Comparison of ENCODE assay signal across 11 cellular contexts in the genomic region with DNA sequence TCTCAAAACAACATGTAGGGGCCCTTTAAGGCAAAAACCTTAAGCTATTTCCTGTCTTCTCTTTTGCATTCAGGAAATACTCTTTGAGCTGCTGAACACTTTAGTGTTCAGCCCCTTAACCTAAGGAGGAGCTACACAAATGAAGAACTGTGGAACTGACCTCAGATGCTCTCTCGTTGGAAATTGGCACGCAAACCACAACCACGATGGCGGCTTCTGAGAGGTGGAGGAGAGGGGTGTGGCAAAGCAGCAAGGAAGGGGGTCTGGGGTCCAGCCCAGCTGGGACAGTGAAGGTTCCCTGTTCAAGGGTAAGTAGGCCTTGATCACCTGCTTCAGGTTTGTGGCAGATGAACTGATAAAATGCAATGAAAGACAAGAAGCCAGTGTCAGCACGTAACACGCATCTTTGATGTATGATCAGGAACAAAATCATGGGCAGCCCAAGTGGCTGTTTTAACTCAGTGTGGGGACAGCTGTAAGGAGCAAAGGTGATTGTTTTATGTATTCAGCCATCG.
DNase-seq lines count a peak whose midpoint lies in the region; ATAC-seq and TF ChIP-seq lines count a peak whose summit lies in the region.
"Had no signal": no experiment of that assay in that cellular context is flagged by ENCODE, and none has a peak within 500 bp of the region (broad histone marks: within the 10 kb centered on the region; RNA-seq: fewer than 3 reads in every experiment).

No MANE protein-coding gene starts in this region.

- H3K27ac ChIP-seq in BLaER1 treated with 17β-estradiol and CSF1 and Interleukin-3, amounts not matched to agents 10 nM and 100 nM, result peak overlapping the region in 10 of 11 experiments; percentile 24 to 71 (median 62); a peak in 18 of 22 replicates
- H3K27ac ChIP-seq in smooth muscle cell (ENCODE audit: low read depth) (no peak overlapping the region), testis (no peak overlapping the region)
- H3K27ac ChIP-seq: GM23248 had no signal

- H3K4me2 ChIP-seq in BLaER1 treated with 17β-estradiol and CSF1 and Interleukin-3, amounts not matched to agents 10 nM and 100 nM, result peak overlapping the region; percentile 69 to 94 (median 84)
- no peak overlapping the region for H3K4me2 ChIP-seq in smooth muscle cell

- no peak for TF ChIP-seq CTCF in NB4 (IDR thresholded peaks at IDR 0.05; ENCODE audit: low read depth, low read length)
- TF ChIP-seq CTCF in smooth muscle cell (IDR thresholded peaks at IDR 0.05; ENCODE audit: borderline replicate concordance, insufficient read depth, poor library complexity, severe bottlenecking), result no peak
- no peak for TF ChIP-seq CTCF in testis (IDR thresholded peaks at IDR 0.05)

- peak overlapping the region; percentile 96 for H3K4me3 Mint-ChIP-seq in natural killer cell treated with Interleukin-12 subunit alpha and Interleukin-12 subunit beta and Interleukin-15 and Interleukin-18, amount 100 ng/mL, for 72 hours

- DNase-seq in NB4 (ENCODE audit: low read depth) (peak; percentile 84), activated T-cell treated with anti-CD3 and anti-CD28 coated beads for 1 hour (ENCODE audit: low read depth) (peak; percentile 40), DMS153 treated with DMSO at 0.1 percent for 48 hours (lab: John Stamatoyannopoulos, UW; ENCODE audit: unreplicated experiment) (no peak), smooth muscle cell (lab: John Stamatoyannopoulos, UW; ENCODE audit: unreplicated experiment) (no peak), C1 segment of cervical spinal cord (lab: John Stamatoyannopoulos, UW) (no peak), testis (no peak)
- DNase-seq in natural killer cell treated with Interleukin-12 subunit alpha and Interleukin-12 subunit beta and Interleukin-15 and Interleukin-18, amount 100 ng/mL, for 72 hours (ENCODE audit: low spot score), result peak; percentile 68
- DNase-seq: aorta, GM23248, NCI-H1436 treated with DMSO at 0.1 percent for 48 hours had no signal

- peaks cover 9% of the 10 kb centered on the region for H3K9me3 Mint-ChIP-seq in natural killer cell treated with Interleukin-12 subunit alpha and Interleukin-12 subunit beta and Interleukin-15 and Interleukin-18, amount 100 ng/mL, for 72 hours

- WGBS in smooth muscle cell (ENCODE audit: low lambda C conversion rate), result 88% methylated on average over 7 of the region's 7 CpGs
- 55 to 61% methylated on average over 7 of the region's 7 CpGs for WGBS in testis, 2 donors

- H3K4me1 ChIP-seq in BLaER1 treated with 17β-estradiol and CSF1 and Interleukin-3, amounts not matched to agents 10 nM and 100 nM, result peaks cover 17 to 32% (median 25%) of the 10 kb centered on the region in 10 experiments
- H3K4me1 ChIP-seq in smooth muscle cell (ENCODE audit: low read depth) (no peaks in the 10 kb centered on the region), testis (no peaks in the 10 kb centered on the region)

- no peaks in the 10 kb centered on the region for H3F3A ChIP-seq in smooth muscle cell (ENCODE audit: low read depth)

- H4K20me1 ChIP-seq in BLaER1 treated with 17β-estradiol and CSF1 and Interleukin-3, amounts not matched to agents 10 nM and 100 nM, result no peaks in the 10 kb centered on the region
- no peaks in the 10 kb centered on the region for H4K20me1 ChIP-seq in smooth muscle cell (ENCODE audit: low read depth)

- peak overlapping the region; percentile 96 to 97 for H3K27ac Mint-ChIP-seq in natural killer cell treated with Interleukin-12 subunit alpha and Interleukin-12 subunit beta and Interleukin-15 and Interleukin-18, amount 100 ng/mL, for 72 hours

- ATAC-seq in natural killer cell treated with Interleukin-12 subunit alpha and Interleukin-12 subunit beta and Interleukin-15 and Interleukin-18, amount 100 ng/mL, for 72 hours, result peak; percentile 90 to 94

- H3K4me3 ChIP-seq in BLaER1 treated with 17β-estradiol and CSF1 and Interleukin-3, amounts not matched to agents 10 nM and 100 nM, result peak overlapping the region in 7 of 10 experiments; percentile 13 to 56 (median 43); a peak in 14 of 20 replicates
- H3K4me3 ChIP-seq in NB4 (ENCODE audit: low read depth, low read length) (no peak overlapping the region), smooth muscle cell (no peak overlapping the region), testis (no peak overlapping the region)
- H3K4me3 ChIP-seq: GM23248 had no signal

- H3K27me3 ChIP-seq in BLaER1 treated with 17β-estradiol and CSF1 and Interleukin-3, amounts not matched to agents 10 nM and 100 nM, result no peaks in the 10 kb centered on the region
- no peaks in the 10 kb centered on the region for H3K27me3 ChIP-seq in smooth muscle cell (ENCODE audit: low read depth)
- H3K27me3 ChIP-seq in testis, result no peaks in the 10 kb centered on the region

- peaks cover 37 to 39% of the 10 kb centered on the region in 2 donors for H3K4me1 Mint-ChIP-seq in natural killer cell treated with Interleukin-12 subunit alpha and Interleukin-12 subunit beta and Interleukin-15 and Interleukin-18, amount 100 ng/mL, for 72 hours (ENCODE audit: low read depth in 2 of 2)

- H2AFZ ChIP-seq in smooth muscle cell (ENCODE audit: low read depth), result no peak overlapping the region
- H2AFZ ChIP-seq: GM23248 had no signal

- intact Hi-C loops in testis (cut with DNase I; ENCODE audit: low total_unique reads), result no loop called here

- H3K36me3 ChIP-seq in BLaER1 treated with 17β-estradiol and CSF1 and Interleukin-3, amounts not matched to agents 10 nM and 100 nM, result no peaks in the 10 kb centered on the region
- H3K36me3 ChIP-seq in smooth muscle cell (ENCODE audit: low read depth), result no peaks in the 10 kb centered on the region
- no peaks in the 10 kb centered on the region for H3K36me3 ChIP-seq in testis (ENCODE audit: low read depth, missing control alignments)

- peaks cover 9 to 27% (median 15%) of the 10 kb centered on the region in 11 experiments; a peak in 17 of 22 replicates for H3K9me3 ChIP-seq in BLaER1 treated with 17β-estradiol and CSF1 and Interleukin-3, amounts not matched to agents 10 nM and 100 nM (replicated peaks in 1 of 11)
- H3K9me3 ChIP-seq in smooth muscle cell (replicated peaks; ENCODE audit: low read depth) (no peaks in the 10 kb centered on the region), testis (no peaks in the 10 kb centered on the region)

- H3K36me3 Mint-ChIP-seq in natural killer cell treated with Interleukin-12 subunit alpha and Interleukin-12 subunit beta and Interleukin-15 and Interleukin-18, amount 100 ng/mL, for 72 hours, result peaks cover 24% of the 10 kb centered on the region

- H3K79me2 ChIP-seq in smooth muscle cell (ENCODE audit: low read depth), result no peaks in the 10 kb centered on the region

- H3K27me3 Mint-ChIP-seq in natural killer cell treated with Interleukin-12 subunit alpha and Interleukin-12 subunit beta and Interleukin-15 and Interleukin-18, amount 100 ng/mL, for 72 hours, result no peaks in the 10 kb centered on the region

- TF ChIP-seq POLR2A in NB4 (IDR thresholded peaks at IDR 0.05; ENCODE audit: extremely low read depth, insufficient read length) (no peak), testis (IDR thresholded peaks at IDR 0.05) (no peak)

- H3K9ac ChIP-seq in BLaER1 treated with 17β-estradiol and CSF1 and Interleukin-3, amounts not matched to agents 10 nM and 100 nM, result peak overlapping the region in 8 of 11 experiments; percentile 1 to 57 (median 38); a peak in 14 of 22 replicates
- H3K9ac ChIP-seq in smooth muscle cell (ENCODE audit: low read depth), result no peak overlapping the region
- H3K9ac ChIP-seq: GM23248 had no signal

Comparison
In these comparisons a context has a peak if more than half of its experiments do, and no peak if none do; other contexts are left out.
1. H3K27ac ChIP-seq: peak in BLaER1 treated with 17β-estradiol and CSF1 and Interleukin-3, amounts not matched to agents 10 nM and 100 nM (10 of 11); none in smooth muscle cell (single experiment) and testis (0 of 2).
2. H3K4me3 ChIP-seq: peak in BLaER1 treated with 17β-estradiol and CSF1 and Interleukin-3, amounts not matched to agents 10 nM and 100 nM (7 of 10); none in NB4 (single experiment), smooth muscle cell (single experiment) and testis (0 of 2).
3. DNase-seq: peak in NB4 (single experiment), activated T-cell treated with anti-CD3 and anti-CD28 coated beads for 1 hour (single experiment) and natural killer cell treated with Interleukin-12 subunit alpha and Interleukin-12 subunit beta and Interleukin-15 and Interleukin-18, amount 100 ng/mL, for 72 hours (single experiment); none in DMS153 treated with DMSO at 0.1 percent for 48 hours (single experiment), smooth muscle cell (single experiment), C1 segment of cervical spinal cord (0 of 14) and testis (single experiment).